In genomic region chr18:10787293-10787901, GRCh38 we compare ENCODE assay signal across 8 cellular contexts.
DNase-seq lines count a peak whose midpoint lies in the region; ATAC-seq, FAIRE-seq and TF ChIP-seq lines count a peak whose summit lies in the region.

No MANE protein-coding gene starts in this region.

- H3K9me3 ChIP-seq in H1 (ENCODE audit: insufficient read depth in 2 of 2, low read depth in 1 of 2, low read length in 1 of 2), result no peaks in the 10 kb centered on the region
- no peaks in the 10 kb centered on the region for H3K9me3 ChIP-seq in mucosa of descending colon

- H4K91ac ChIP-seq in H1 (replicated peaks; ENCODE audit: insufficient read length, low read length), result no peak overlapping the region

- H3K4me1 ChIP-seq in H1 (replicated peaks in 1 of 4; ENCODE audit: control insufficient read depth in 3 of 4, insufficient read depth in 4 of 4, low read length in 3 of 4), result no peaks in the 10 kb centered on the region
- H3K4me1 ChIP-seq in mucosa of descending colon (ENCODE audit: low read depth), result no peaks in the 10 kb centered on the region

- no peak for TF ChIP-seq POLR2A in H1 (IDR thresholded peaks at IDR 0.05; ENCODE audit: control extremely low read depth in 1 of 2, low read depth in 2 of 2, low read length in 2 of 2)

- POLR2A ChIA-PET in activated CD4-positive, alpha-beta memory T cell treated with anti-CD3 and anti-CD28 coated beads for 36 hours (lab: Charles Lee), result no interaction called here
- POLR2A ChIA-PET in H1 (lab: Charles Lee; ENCODE audit: partially characterized antibody), result no interaction called here

- H3K27me3 Mint-ChIP-seq in activated CD4-positive, alpha-beta memory T cell treated with anti-CD3 and anti-CD28 coated beads for 36 hours, result peaks cover 30% of the 10 kb centered on the region

- H4K8ac ChIP-seq in H1 (ENCODE audit: extremely low read depth, insufficient read depth, low read length), result no peak overlapping the region

- FAIRE-seq in H1 (lab: Jason Lieb, UNC), result peak; percentile 48

- H3K4me3 Mint-ChIP-seq in activated CD4-positive, alpha-beta memory T cell treated with anti-CD3 and anti-CD28 coated beads for 36 hours, result no peak overlapping the region

- 47% methylated on average over 5 of the region's 5 CpGs; no CpG with 5 or more reads in 1 of the 2 experiments for WGBS in H1 (ENCODE audit: extremely low coverage in 1 of 2, insufficient coverage in 1 of 2, insufficient read length in 1 of 2, insufficient replicate concordance in 2 of 2, low coverage in 1 of 2, low lambda C conversion rate in 2 of 2, missing lambda C conversion rate in 1 of 2), 2 experiments

- no peak overlapping the region for H2BK120ac ChIP-seq in H1 (replicated peaks; ENCODE audit: low read depth, low read length)

- peaks cover 2% of the 10 kb centered on the region for H3K4me1 Mint-ChIP-seq in activated CD4-positive, alpha-beta memory T cell treated with anti-CD3 and anti-CD28 coated beads for 36 hours (ENCODE audit: low read depth)

- TF ChIP-seq RAD21 in H1 (IDR thresholded peaks at IDR 0.05 in 1 of 2, conservative IDR thresholded peaks at IDR 0.05 in 1 of 2; ENCODE audit: low read depth in 2 of 2, low read length in 2 of 2), result peak; percentile 70 to 81

- intact Hi-C loops in activated CD4-positive, alpha-beta memory T cell treated with anti-CD3 and anti-CD28 coated beads for 36 hours (cut with micrococcal nuclease), result loop anchor here (1.0 to 10.0 kb wide), 4 partner anchors 253 to 1175 kb away; no protein-coding TSS in a partner anchor
- intact Hi-C loops in mucosa of descending colon (cut with DNase I, micrococcal nuclease), result no loop called here

- no peaks in the 10 kb centered on the region for H3K79me2 ChIP-seq in H1 (ENCODE audit: control insufficient read depth in 1 of 2, insufficient read depth in 2 of 2, low read length in 2 of 2)

- no peak overlapping the region for H2BK12ac ChIP-seq in H1 (ENCODE audit: low read depth, low read length)

- peaks cover 0 to 1% (median 0%) of the 10 kb centered on the region in 4 experiments; a peak in 1 of 7 replicates for H3K27me3 ChIP-seq in H1 (replicated peaks in 1 of 4; ENCODE audit: control insufficient read depth in 3 of 4, extremely low read depth in 1 of 4, insufficient read depth in 3 of 4, low read length in 3 of 4)

- no peak overlapping the region for H3K9ac ChIP-seq in H1 (replicated peaks in 1 of 4; ENCODE audit: extremely low read depth in 1 of 4, low read depth in 3 of 4, low read length in 3 of 4)

- no peak overlapping the region for H2AK5ac ChIP-seq in H1 (ENCODE audit: low read depth, low read length)

- H2BK5ac ChIP-seq in H1 (ENCODE audit: low read depth, low read length), result no peak overlapping the region

- ATAC-seq in GM19463 (IDR thresholded peaks at IDR 0.05; ENCODE audit: unreplicated experiment) (peak; percentile 96), HG03521 (IDR thresholded peaks at IDR 0.05; ENCODE audit: unreplicated experiment) (peak; percentile 84), mucosa of descending colon (peak; percentile 83)

- H3K27ac ChIP-seq in H1 (ENCODE audit: low read depth, low read length), result no peak overlapping the region

- H3K4me3 ChIP-seq in H1 (ENCODE audit: extremely low read depth in 1 of 4, insufficient read depth in 2 of 4, low read depth in 3 of 4, low read length in 4 of 4), result no peak overlapping the region
- H3K4me3 ChIP-seq in mucosa of descending colon, result no peak overlapping the region

- H4K20me1 ChIP-seq in H1 (replicated peaks in 1 of 2; ENCODE audit: control insufficient read depth in 1 of 2, insufficient read depth in 2 of 2, low read length in 2 of 2), result no peaks in the 10 kb centered on the region

- CTCF ChIA-PET in activated CD4-positive, alpha-beta memory T cell treated with anti-CD3 and anti-CD28 coated beads for 36 hours (lab: Charles Lee), result interaction anchor here (0.8 to 1.8 kb wide), 9 partner anchors 9 to 732 kb away, joined by 3 to 6 read pairs (median 4); no protein-coding TSS in a partner anchor
- CTCF ChIA-PET in H1 (lab: Charles Lee; ENCODE audit: partially characterized antibody), result interaction anchor here (1.0 to 5.6 kb wide), 20 partner anchors 8 to 523 kb away, joined by 3 to 41 read pairs (median 6); partner anchors contain the start of gene PIEZO2

- peak; percentile 49 to 84 (median 69) for TF ChIP-seq CTCF in H1 (IDR thresholded peaks at IDR 0.05; ENCODE audit: control extremely low read depth in 1 of 3, insufficient read depth in 1 of 3, low read depth in 1 of 3, low read length in 3 of 3)
- peak; percentile 47 for TF ChIP-seq CTCF in mucosa of descending colon (IDR thresholded peaks at IDR 0.05)

- no peak overlapping the region for H2AFZ ChIP-seq in H1 (ENCODE audit: low read length)

- H3K23me2 ChIP-seq in H1 (ENCODE audit: low read depth, low read length), result no peaks in the 10 kb centered on the region

- H3K9me3 Mint-ChIP-seq in activated CD4-positive, alpha-beta memory T cell treated with anti-CD3 and anti-CD28 coated beads for 36 hours, result no peaks in the 10 kb centered on the region

- no peak overlapping the region for H3K18ac ChIP-seq in H1 (ENCODE audit: extremely low read depth, low read length)

- H3K14ac ChIP-seq in H1 (ENCODE audit: insufficient read length), result no peak overlapping the region

- H3K4me2 ChIP-seq in H1 (ENCODE audit: insufficient read depth in 1 of 2, low read depth in 2 of 2, low read length in 2 of 2), result no peak overlapping the region

- no peak overlapping the region for H3K4ac ChIP-seq in H1 (replicated peaks; ENCODE audit: insufficient read length, low read depth, low read length)

- H3K36me3 Mint-ChIP-seq in activated CD4-positive, alpha-beta memory T cell treated with anti-CD3 and anti-CD28 coated beads for 36 hours, result no peaks in the 10 kb centered on the region

- no peak overlapping the region for H3K23ac ChIP-seq in H1 (ENCODE audit: insufficient read length)

- no peak overlapping the region for H4K5ac ChIP-seq in H1 (ENCODE audit: insufficient read length, low read depth, low read length)

- H2BK20ac ChIP-seq in H1 (ENCODE audit: low read length), result no peak overlapping the region

- H2BK15ac ChIP-seq in H1 (ENCODE audit: low read length), result no peak overlapping the region

- TF ChIP-seq EP300 in H1 (IDR thresholded peaks at IDR 0.05; ENCODE audit: borderline replicate concordance in 1 of 2, low read depth in 2 of 2, low read length in 2 of 2), result no peak

- H3K27ac Mint-ChIP-seq in activated CD4-positive, alpha-beta memory T cell treated with anti-CD3 and anti-CD28 coated beads for 36 hours, result no peak overlapping the region

- no peaks in the 10 kb centered on the region for H3K79me1 ChIP-seq in H1 (ENCODE audit: low read depth, low read length)

- no peak overlapping the region for H3K56ac ChIP-seq in H1 (replicated peaks; ENCODE audit: insufficient read length, low read depth, low read length)

- DNase-seq in COR-L47 (lab: John Stamatoyannopoulos, UW), result peak; percentile 87
- DNase-seq in NCI-H774 (lab: John Stamatoyannopoulos, UW), result peak; percentile 2
- peak; percentile 89 for DNase-seq in activated CD4-positive, alpha-beta memory T cell treated with anti-CD3 and anti-CD28 coated beads for 36 hours
- peak in 1 of 2 experiments; percentile 88 for DNase-seq in H1 (ENCODE audit: low read depth in 1 of 2, low spot score in 2 of 2)
- peak in 2 of 3 donors; percentile 66 to 93 for DNase-seq in mucosa of descending colon
- DNase-seq in stimulated activated CD8-positive, alpha-beta memory T cell treated with anti-CD3 and anti-CD28 coated beads, Interleukin-7, amount 100 ng/mL, for 24 hours (ENCODE audit: low read depth), result peak; percentile 81

- H3K36me3 ChIP-seq in H1 (ENCODE audit: control insufficient read depth in 2 of 4, insufficient read depth in 4 of 4, low read length in 3 of 4) (no peaks in the 10 kb centered on the region), mucosa of descending colon (ENCODE audit: low read depth) (no peaks in the 10 kb centered on the region)

TF ChIP-seq in H1, 55 proteins besides CTCF, POLR2A, EP300 and RAD21:
- TF ChIP-seq GABPA (IDR thresholded peaks at IDR 0.05; ENCODE audit: borderline replicate concordance, insufficient read depth, low read length) (no peak), YY1 (IDR thresholded peaks at IDR 0.05; ENCODE audit: low read depth, low read length) (0 out of 2 replicates have a peak, but pooled peaks have one; percentile 50)
